7 cellular contexts compared by ENCODE assay signal in genomic region chr7:38349127-38349795, GRCh38.
DNase-seq lines count a peak whose midpoint lies in the region; ATAC-seq, FAIRE-seq and TF ChIP-seq lines count a peak whose summit lies in the region.
"Not testable (repeated sequence)": the region's sequence is repeated elsewhere in the genome, so short reads cannot be mapped to it uniquely, and the experiment has no call there.

No MANE protein-coding gene starts in this region.

- POLR2A ChIA-PET in activated CD4-positive, alpha-beta T cell treated with anti-CD3 and anti-CD28 coated beads for 36 hours (lab: Charles Lee), result interaction anchor here (1.1 kb wide), 1 partner anchor 19 kb away, joined by 3 read pairs; no protein-coding TSS in a partner anchor
- POLR2A ChIA-PET in naive thymus-derived CD8-positive, alpha-beta T cell (lab: Charles Lee), result not testable (repeated sequence)

- peak overlapping the region; percentile 55; the same call in 1 of the 2 replicates for H3K9ac ChIP-seq in KMS-11

- not testable (repeated sequence) for H3K27me3 Mint-ChIP-seq in activated CD4-positive, alpha-beta T cell treated with anti-CD3 and anti-CD28 coated beads for 36 hours; activated naive CD8-positive, alpha-beta T cell; naive thymus-derived CD8-positive, alpha-beta T cell

- H3K9me3 Mint-ChIP-seq in activated CD4-positive, alpha-beta T cell treated with anti-CD3 and anti-CD28 coated beads for 36 hours (ENCODE audit: low read depth); activated naive CD8-positive, alpha-beta T cell (ENCODE audit: low read depth); naive thymus-derived CD8-positive, alpha-beta T cell: not testable (repeated sequence)

- not testable (repeated sequence) for H3K79me2 ChIP-seq in KMS-11 (ENCODE audit: insufficient read depth, low read depth)

- TF ChIP-seq CTCF in KMS-11 (conservative IDR thresholded peaks at IDR 0.05; ENCODE audit: low read depth, low read length), result not testable (repeated sequence)

- H3K27me3 ChIP-seq in KMS-11 (ENCODE audit: insufficient read depth, low read depth), result not testable (repeated sequence)

- H3K36me3 ChIP-seq in KMS-11 (ENCODE audit: insufficient read depth), result not testable (repeated sequence)

- FAIRE-seq in GM12892 (lab: Jason Lieb, UNC), result peak; percentile 62

- H3K27ac Mint-ChIP-seq in activated CD4-positive, alpha-beta T cell treated with anti-CD3 and anti-CD28 coated beads for 36 hours, result peak overlapping the region; percentile 96
- peak overlapping the region; percentile 97 for H3K27ac Mint-ChIP-seq in activated naive CD8-positive, alpha-beta T cell
- peak overlapping the region in 9 of 10 donors; percentile 80 to 97 (median 92) for H3K27ac Mint-ChIP-seq in naive thymus-derived CD8-positive, alpha-beta T cell

- ATAC-seq in GM19467 (IDR thresholded peaks at IDR 0.05; ENCODE audit: unreplicated experiment) (peak; percentile 32), HG02938 (IDR thresholded peaks at IDR 0.05; ENCODE audit: unreplicated experiment) (peak; percentile 35)
- ATAC-seq in activated CD4-positive, alpha-beta T cell treated with anti-CD3 and anti-CD28 coated beads for 36 hours, result peak; percentile 28
- ATAC-seq in naive thymus-derived CD8-positive, alpha-beta T cell, result peak in 1 of 2 donors; percentile 37

- TF ChIP-seq POLR2A in GM12892 (IDR thresholded peaks at IDR 0.05; ENCODE audit: low read depth, low read length), result not testable (repeated sequence)

- H3K4me1 Mint-ChIP-seq in activated CD4-positive, alpha-beta T cell treated with anti-CD3 and anti-CD28 coated beads for 36 hours, result peaks cover 34% of the 10 kb centered on the region
- H3K4me1 Mint-ChIP-seq in activated naive CD8-positive, alpha-beta T cell (ENCODE audit: low read depth), result peaks cover 49% of the 10 kb centered on the region
- H3K4me1 Mint-ChIP-seq in naive thymus-derived CD8-positive, alpha-beta T cell, result peaks cover 10 to 75% (median 43%) of the 10 kb centered on the region in 4 donors

- not testable (repeated sequence) for H4K20me1 ChIP-seq in KMS-11 (ENCODE audit: insufficient read depth)

- peak overlapping the region; percentile 67 for H3K27ac ChIP-seq in KMS-11

- H3K4me2 ChIP-seq in KMS-11, result peak overlapping the region; percentile 88

- peak overlapping the region; percentile 85 for H3K4me3 Mint-ChIP-seq in activated CD4-positive, alpha-beta T cell treated with anti-CD3 and anti-CD28 coated beads for 36 hours
- peak overlapping the region; percentile 91 for H3K4me3 Mint-ChIP-seq in activated naive CD8-positive, alpha-beta T cell
- peak overlapping the region; percentile 76 to 92 (median 88) for H3K4me3 Mint-ChIP-seq in naive thymus-derived CD8-positive, alpha-beta T cell

- H3K36me3 Mint-ChIP-seq in activated CD4-positive, alpha-beta T cell treated with anti-CD3 and anti-CD28 coated beads for 36 hours (ENCODE audit: low read depth); activated naive CD8-positive, alpha-beta T cell; naive thymus-derived CD8-positive, alpha-beta T cell: not testable (repeated sequence)

- H2AFZ ChIP-seq in KMS-11 (ENCODE audit: low read depth), result peak overlapping the region; percentile 80

- not testable (repeated sequence) for H3K4me3 ChIP-seq in KMS-11 (IDR thresholded peaks at IDR 0.05; ENCODE audit: insufficient read depth, low read depth, low read length)

- intact Hi-C loops in activated CD4-positive, alpha-beta T cell treated with anti-CD3 and anti-CD28 coated beads for 36 hours (cut with DNase I, micrococcal nuclease), result loop anchor here in 1 of 2 experiments (10.0 kb wide), 1 partner anchor 1004 kb away; no protein-coding TSS in a partner anchor

- DNase-seq in GM12892 (ENCODE audit: insufficient read length), result not testable (repeated sequence)
- DNase-seq in activated CD4-positive, alpha-beta T cell treated with anti-CD3 and anti-CD28 coated beads for 36 hours, result peak; percentile 47
- peak in 1 of 10 donors; percentile 29 for DNase-seq in naive thymus-derived CD8-positive, alpha-beta T cell

- CTCF ChIA-PET in activated CD4-positive, alpha-beta T cell treated with anti-CD3 and anti-CD28 coated beads for 36 hours (lab: Charles Lee), result interaction anchor here (0.8 to 4.1 kb wide), 5 partner anchors 10 to 133 kb away, joined by 4 to 28 read pairs (median 5); no protein-coding TSS in a partner anchor

- H3K4me1 ChIP-seq in KMS-11 (ENCODE audit: low read depth, poor library complexity, severe bottlenecking), result peaks cover 73% of the 10 kb centered on the region
